In the genomic region with DNA sequence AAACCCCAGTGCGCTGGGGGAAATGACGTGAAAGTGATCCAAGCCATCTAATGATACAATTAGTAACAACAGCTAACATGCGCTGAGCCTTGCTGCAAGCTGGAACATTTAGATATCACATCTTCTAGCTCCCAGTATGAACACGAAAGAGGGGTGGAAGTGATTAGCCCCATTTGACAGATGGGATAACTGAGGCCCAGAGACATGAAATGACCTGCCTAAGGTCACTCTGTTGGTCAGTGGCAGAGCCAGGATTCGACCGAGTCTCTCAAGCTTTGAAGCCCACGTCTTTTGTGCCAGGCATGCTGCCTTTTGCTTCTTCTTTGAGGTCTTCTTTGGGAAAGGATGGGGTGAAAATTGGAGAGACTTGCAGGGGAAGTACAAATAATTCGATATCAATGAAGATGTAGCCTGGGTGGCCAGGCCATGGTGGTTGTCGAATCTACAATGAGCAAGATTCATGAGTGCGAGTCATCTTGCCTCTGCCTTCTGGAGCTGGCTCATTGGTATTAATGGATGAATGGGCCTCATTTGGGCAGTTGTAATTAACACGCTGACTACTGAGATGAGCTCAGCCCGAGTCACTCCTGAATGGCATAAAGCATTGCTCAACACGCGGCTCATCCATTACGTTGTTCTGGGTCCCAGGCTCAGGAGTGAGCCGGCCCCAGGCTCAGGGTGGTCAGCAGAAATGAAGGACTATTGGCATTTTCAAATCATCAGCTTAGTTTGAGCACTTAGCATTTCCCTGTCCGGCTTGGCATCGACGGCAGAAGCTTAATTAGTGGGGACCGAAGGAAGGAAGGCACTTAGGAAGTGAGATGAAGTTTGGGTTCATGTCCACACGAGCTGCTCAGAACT, we compare ENCODE assay signal across 19 cellular contexts. TPM values are rescaled to one million over a fixed set of nuclear protein-coding genes. Genes with fewer than 3 reads are reported as not detected.
DNase-seq lines count a peak whose midpoint lies in the region; ATAC-seq, FAIRE-seq and TF ChIP-seq lines count a peak whose summit lies in the region.
"Had no signal": no experiment of that assay in that cellular context is flagged by ENCODE, and none has a peak within 500 bp of the region (broad histone marks: within the 10 kb centered on the region; RNA-seq: fewer than 3 reads in every experiment).

No MANE protein-coding gene starts in this region.

- CTCF ChIA-PET in K562 (lab: Yijun Ruan, JAX; ENCODE audit: low intra/inter-chr PET ratio), result no interaction called here

- TF ChIP-seq CTCF in K562 (IDR thresholded peaks at IDR 0.05 in 2 of 3, conservative IDR thresholded peaks at IDR 0.05 in 1 of 3; ENCODE audit: insufficient read depth in 2 of 3, low read depth in 1 of 3, low read length in 3 of 3), result no peak
- TF ChIP-seq CTCF in left lung (IDR thresholded peaks at IDR 0.05), result no peak

- H3K79me2 ChIP-seq in K562 (ENCODE audit: control insufficient read depth, insufficient read depth, low read length), result no peaks in the 10 kb centered on the region
- H3K79me2 ChIP-seq: parathyroid adenoma had no signal

- H2AFZ ChIP-seq in K562 (ENCODE audit: low read depth, low read length), result no peak overlapping the region
- H2AFZ ChIP-seq: parathyroid adenoma had no signal

- no peak for TF ChIP-seq EP300 in K562 (IDR thresholded peaks at IDR 0.05; ENCODE audit: low read length)

- intact Hi-C loops in K562 (cut with micrococcal nuclease), result no loop called here
- intact Hi-C loops in left lung (cut with DNase I), result no loop called here

- no TSS peak for BruUV-seq in K562 (replicated peaks; lab: Mats Ljungman, UMichigan)

- in situ Hi-C loops in K562 (cut with MboI), result no loop called here

- H3K36me3 ChIP-seq in K562 (ENCODE audit: control insufficient read depth, insufficient read depth, low read length) (no peaks in the 10 kb centered on the region), left lung (no peaks in the 10 kb centered on the region)
- H3K36me3 ChIP-seq: gastrocnemius medialis, thoracic aorta had no signal

- POLR2A ChIA-PET in K562 (lab: Yijun Ruan, JAX), result interaction anchor here (0.6 to 0.7 kb wide), 2 partner anchors 79 to 446 kb away, joined by 3 to 5 read pairs; no protein-coding TSS in a partner anchor

- TF ChIP-seq POLR2A in K562 (conservative IDR thresholded peaks at IDR 0.05), result no peak
- TF ChIP-seq POLR2A in erythroblast (IDR thresholded peaks at IDR 0.05; ENCODE audit: low read length), result no peak

- FAIRE-seq in K562 (lab: Jason Lieb, UNC), result no peak

- no peaks in the 10 kb centered on the region for H3K9me3 ChIP-seq in K562 (replicated peaks; ENCODE audit: control insufficient read depth, insufficient read depth, low read depth, low read length)
- H3K9me3 ChIP-seq in left lung, result no peaks in the 10 kb centered on the region
- H3K9me3 ChIP-seq: gastrocnemius medialis, thoracic aorta had no signal

- 2% methylated on average over 21 of the region's 21 CpGs for WGBS in K562 (ENCODE audit: insufficient coverage, low coverage, missing lambda C conversion rate)

- H3K27ac ChIP-seq in K562 (ENCODE audit: extremely low read depth, low read depth, low read length) (no peak overlapping the region), left lung (no peak overlapping the region)
- H3K27ac ChIP-seq: coronary artery, gastrocnemius medialis, parathyroid adenoma, thoracic aorta had no signal

- H3K4me2 ChIP-seq in K562 (ENCODE audit: insufficient read depth, low read length), result no peak overlapping the region

- no peak overlapping the region for H3K9ac ChIP-seq in K562 (ENCODE audit: insufficient read depth in 1 of 2, low read depth in 2 of 2, low read length in 2 of 2)
- H3K9ac ChIP-seq: parathyroid adenoma had no signal

- no peaks in the 10 kb centered on the region for H4K20me1 ChIP-seq in K562 (replicated peaks; ENCODE audit: control insufficient read depth, insufficient read depth, low read length)

- H3K4me1 ChIP-seq in K562 (replicated peaks in 1 of 2; ENCODE audit: control insufficient read depth in 2 of 2, insufficient read depth in 2 of 2, low read length in 2 of 2), result no peaks in the 10 kb centered on the region
- no peaks in the 10 kb centered on the region for H3K4me1 ChIP-seq in left lung
- H3K4me1 ChIP-seq: gastrocnemius medialis, parathyroid adenoma had no signal

- DNase-seq in AG20443 (ENCODE audit: low spot score) (peak; percentile 24), M059J (ENCODE audit: low read depth) (peak; percentile 29), K562 (ENCODE audit: extremely low read depth in 1 of 4, low spot score in 3 of 4) (no peak), glomerular visceral epithelial cell (ENCODE audit: extremely low spot score) (peak; percentile 13), erythroblast (lab: John Stamatoyannopoulos, UW) (no peak), SKM-1 (lab: John Stamatoyannopoulos, UW; ENCODE audit: unreplicated experiment) (no peak), left lung (no peak)
- DNase-seq: activated CD4-positive, alpha-beta T cell treated with anti-CD3 and anti-CD28 coated beads for 4 hours; activated T-cell treated with anti-CD3 and anti-CD28 coated beads, Interleukin-2, amount 50 U/mL, for 24 hours; AML-193; amniotic stem cell; gastrocnemius medialis; NCI-H1092; NCI-H510A treated with DMSO at 0.1 percent for 48 hours; RPMI8226 had no signal

- ATAC-seq in K562 (no peak), GM21825 (IDR thresholded peaks at IDR 0.05; ENCODE audit: unreplicated experiment) (no peak), left lung (no peak)
- ATAC-seq: gastrocnemius medialis had no signal

- no peak for TF ChIP-seq RAD21 in K562 (CRISPR knock-in tag; conservative IDR thresholded peaks at IDR 0.05 in 1 of 2, IDR thresholded peaks at IDR 0.05 in 1 of 2)

- H3K27me3 ChIP-seq in K562 (ENCODE audit: control insufficient read depth in 2 of 2, insufficient read depth in 2 of 2, low read length in 2 of 2) (peaks cover 2 to 24% of the 10 kb centered on the region in 2 experiments; a peak in 2 of 5 replicates), left lung (peaks cover 0 to 18% of the 10 kb centered on the region in 2 donors)

- H3K9me1 ChIP-seq in K562 (ENCODE audit: control insufficient read depth, insufficient read depth, low read length), result no peaks in the 10 kb centered on the region

- H3K4me3 ChIP-seq in K562, result no peak overlapping the region
- H3K4me3 ChIP-seq in left lung, result no peak overlapping the region
- H3K4me3 ChIP-seq: coronary artery, gastrocnemius medialis, thoracic aorta had no signal

TF ChIP-seq in K562, 482 proteins besides CTCF, POLR2A, EP300 and RAD21:
- no peak for TF ChIP-seq KAT7 (CRISPR knock-in tag; IDR thresholded peaks at IDR 0.05; ENCODE audit: borderline replicate concordance)
- TF ChIP-seq, protein P1, sequence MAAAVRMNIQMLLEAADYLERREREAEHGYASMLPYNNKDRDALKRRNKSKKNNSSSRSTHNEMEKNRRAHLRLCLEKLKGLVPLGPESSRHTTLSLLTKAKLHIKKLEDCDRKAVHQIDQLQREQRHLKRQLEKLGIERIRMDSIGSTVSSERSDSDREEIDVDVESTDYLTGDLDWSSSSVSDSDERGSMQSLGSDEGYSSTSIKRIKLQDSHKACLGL (CRISPR knock-in tag; IDR thresholded peaks at IDR 0.05; ENCODE audit: borderline replicate concordance, poor library complexity, severe bottlenecking), result no peak
- TF ChIP-seq ZNF124 (CRISPR knock-in tag; IDR thresholded peaks at IDR 0.05), result no peak
- TF ChIP-seq, protein P2, sequence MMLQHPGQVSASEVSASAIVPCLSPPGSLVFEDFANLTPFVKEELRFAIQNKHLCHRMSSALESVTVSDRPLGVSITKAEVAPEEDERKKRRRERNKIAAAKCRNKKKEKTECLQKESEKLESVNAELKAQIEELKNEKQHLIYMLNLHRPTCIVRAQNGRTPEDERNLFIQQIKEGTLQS (IDR thresholded peaks at IDR 0.05), result no peak
- TF ChIP-seq, protein P2 (CRISPR knock-in tag; conservative IDR thresholded peaks at IDR 0.05), result no peak
- no peak for TF ChIP-seq FOXJ3 (CRISPR knock-in tag; IDR thresholded peaks at IDR 0.05)
- TF ChIP-seq, protein P3, sequence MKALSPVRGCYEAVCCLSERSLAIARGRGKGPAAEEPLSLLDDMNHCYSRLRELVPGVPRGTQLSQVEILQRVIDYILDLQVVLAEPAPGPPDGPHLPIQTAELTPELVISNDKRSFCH (CRISPR knock-in tag; IDR thresholded peaks at IDR 0.05), result no peak
- TF ChIP-seq, protein P3 (tag; IDR thresholded peaks at IDR 0.05), result no peak
- TF ChIP-seq ZFX (CRISPR knock-in tag; IDR thresholded peaks at IDR 0.05), result no peak
- TF ChIP-seq ELF2 (CRISPR knock-in tag; IDR thresholded peaks at IDR 0.05), result no peak
- TF ChIP-seq RBM25 (IDR thresholded peaks at IDR 0.05; ENCODE audit: low read depth, low read length, severe bottlenecking), result peak; percentile 57
TF ChIP-seq in K562: peak in this region for 1.

RNA-seq across cellular contexts. Expression of a gene that starts 28.0 kb away (rescaled TPM):
- total RNA-seq in M059J (2014; rRNA removed; shearing (Covaris generic)), result 0.86 and 3.2 TPM in 2 replicates
- 4.4 and 10.7 TPM in 2 replicates for total RNA-seq in K562 (2011; cell fraction: chromatin; rRNA removed; ENCODE audit: low replicate concordance)
- total RNA-seq in K562 (2011; cell fraction: nucleolus; rRNA removed), result 5.5 and 7.8 TPM in 2 replicates
- total RNA-seq in K562 (2011; cell fraction: nucleoplasm; rRNA removed), result 7.6 and 12.2 TPM in 2 replicates
- 0.68 and 0.94 TPM in 2 replicates for total RNA-seq in K562 (2014; rRNA removed)
- total RNA-seq in K562 (2014; rRNA removed; fragmentation: Illumina TruSeq; extraction: Trizol), result 1.1 and 1.2 TPM in 2 replicates
- 0.57 and 0.65 TPM in 2 replicates for total RNA-seq in K562 (2015; rRNA removed; fragmentation: Illumina TruSeq; extraction: Trizol)
- 2.3 and 3.3 TPM in 2 replicates for total RNA-seq in K562 (2021)
- 3.9 and 5.5 TPM in 2 replicates for polyA plus RNA-seq in K562 (2011; rRNA removed)
- 3.9 and 11.0 TPM in 2 replicates for polyA plus RNA-seq in K562 (2011; cell fraction: cytosol; rRNA removed)
- polyA plus RNA-seq in K562 (2011; cell fraction: nucleus; rRNA removed), result 5.5 and 6.6 TPM in 2 replicates
- 2.0 and 2.3 TPM in 2 replicates for polyA plus RNA-seq in K562 (2012)
- 2.6 and 3.3 TPM in 2 replicates for polyA plus RNA-seq in K562 (2014; fragmentation: Illumina TruSeq; extraction: Trizol)
- 1 to 10 TPM; 1.1 to 1.3 TPM for polyA plus RNA-seq in K562 (2014; fragmentation: Nextera tagmentation; extraction: Ambion mirVana)
- polyA plus RNA-seq in K562 (2014; rRNA removed), result 2.1 and 3.3 TPM in 2 replicates
- 1.8 and 3.3 TPM in 2 replicates for polyA minus RNA-seq in K562 (2011; rRNA and poly(A)+ RNA removed)
- polyA minus RNA-seq in K562 (2011; cell fraction: cytosol; rRNA and poly(A)+ RNA removed), result 2.4 and 3.4 TPM in 2 replicates
- 2.3 and 2.7 TPM in 2 replicates for polyA minus RNA-seq in K562 (2011; cell fraction: nucleus; rRNA and poly(A)+ RNA removed)
- total RNA-seq in left lung, result 10 to 100 TPM; 10.3 to 14.1 TPM

Comparison
In these comparisons a context has a peak if more than half of its experiments do, and no peak if none do; other contexts are left out.
1. DNase-seq: peak in AG20443 (single experiment), M059J (single experiment) and glomerular visceral epithelial cell (single experiment); none in K562 (0 of 4), erythroblast (0 of 2), SKM-1 (single experiment) and left lung (0 of 2).